10 cellular contexts compared by ENCODE assay signal in genomic region chr15:66404532-66404931, GRCh38. TPM values are rescaled to one million over a fixed set of nuclear protein-coding genes. Genes with fewer than 3 reads are reported as not detected.
DNase-seq lines count a peak whose midpoint lies in the region; ATAC-seq and TF ChIP-seq lines count a peak whose summit lies in the region.
"Had no signal": no experiment of that assay in that cellular context is flagged by ENCODE, and none has a peak within 500 bp of the region (broad histone marks: within the 10 kb centered on the region; RNA-seq: fewer than 3 reads in every experiment).

No MANE protein-coding gene starts in this region.

- TF ChIP-seq CTCF in DOHH2 (IDR thresholded peaks at IDR 0.05; ENCODE audit: low read depth, low read length, poor library complexity, severe bottlenecking) (no peak), HEK293 (tag by site-specific recombination; IDR thresholded peaks at IDR 0.05) (no peak), cardiac fibroblast (IDR thresholded peaks at IDR 0.05; ENCODE audit: low read depth, low read length) (peak; percentile 4), A673 (conservative IDR thresholded peaks at IDR 0.05; ENCODE audit: low read depth, low read length) (no peak)

- peaks cover 0 to 2% (median 0%) of the 10 kb centered on the region in 11 donors for H3K9me3 Mint-ChIP-seq in naive thymus-derived CD4-positive, alpha-beta T cell

- no peak overlapping the region for H3K4me3 ChIP-seq in DOHH2 (ENCODE audit: low read length)
- H3K4me3 ChIP-seq in HEK293 (ENCODE audit: low read depth, low read length): no peak overlapping the region
- H3K4me3 ChIP-seq in cardiac fibroblast (replicated peaks in 1 of 2; ENCODE audit: low read depth in 2 of 2, low read length in 2 of 2): no peak overlapping the region
- H3K4me3 ChIP-seq in naive thymus-derived CD4-positive, alpha-beta T cell (ENCODE audit: low read length): no peak overlapping the region
- H3K4me3 ChIP-seq in A673 (ENCODE audit: low read depth, low read length, poor library complexity, severe bottlenecking): no peak overlapping the region
- H3K4me3 ChIP-seq: colonic mucosa had no signal

- H3K27me3 ChIP-seq in DOHH2 (ENCODE audit: control insufficient read depth, low read length) (no peaks in the 10 kb centered on the region), A673 (replicated peaks; ENCODE audit: insufficient read depth, low read depth, low read length, poor library complexity) (no peaks in the 10 kb centered on the region)
- no peaks in the 10 kb centered on the region for H3K27me3 ChIP-seq in naive thymus-derived CD4-positive, alpha-beta T cell (ENCODE audit: control insufficient read depth in 2 of 2, insufficient read depth in 2 of 2, low read length in 2 of 2)
- H3K27me3 ChIP-seq: colonic mucosa had no signal

- intact Hi-C loops in naive thymus-derived CD4-positive, alpha-beta T cell (cut with micrococcal nuclease): loop anchor here in 1 of 2 donors (5.0 kb wide), 1 partner anchor 68 kb away; no protein-coding TSS in a partner anchor
- intact Hi-C loops in A673 (cut with micrococcal nuclease; ENCODE audit: unreplicated experiment): no loop called here

- peaks cover 23% of the 10 kb centered on the region for H3F3A ChIP-seq in DOHH2 (ENCODE audit: control insufficient read depth, insufficient read depth)

- peak overlapping the region; percentile 53 to 89 (median 82) for H3K4me3 Mint-ChIP-seq in naive thymus-derived CD4-positive, alpha-beta T cell

- no peaks in the 10 kb centered on the region for H3K9me2 ChIP-seq in DOHH2 (replicated peaks; ENCODE audit: control insufficient read depth, low read length)

- 0 out of 2 replicates have a peak overlapping the region, but pooled peaks have one; percentile 2 for H3K4me2 ChIP-seq in DOHH2 (ENCODE audit: low read length)

- DNase-seq in cardiac fibroblast (ENCODE audit: low read depth in 2 of 2): no peak
- no peak for DNase-seq in naive thymus-derived CD4-positive, alpha-beta T cell
- DNase-seq in A673 (ENCODE audit: low spot score): no peak
- DNase-seq in NCI-H2227 treated with DMSO at 0.1 percent for 48 hours (lab: John Stamatoyannopoulos, UW): no peak
- DNase-seq: colonic mucosa, glutamatergic neuron had no signal

- peaks cover 60 to 96% (median 90%) of the 10 kb centered on the region in 7 donors for H3K4me1 Mint-ChIP-seq in naive thymus-derived CD4-positive, alpha-beta T cell

- no peak for ATAC-seq in naive thymus-derived CD4-positive, alpha-beta T cell
- no peak for ATAC-seq in HG03025 (IDR thresholded peaks at IDR 0.05; ENCODE audit: low FRiP score, unreplicated experiment)
- ATAC-seq: HCT116 had no signal

- no peak overlapping the region for H3K27ac ChIP-seq in DOHH2 (ENCODE audit: low read depth, low read length)
- no peak overlapping the region for H3K27ac ChIP-seq in HEK293 (ENCODE audit: extremely low read depth, low read depth, low read length)
- H3K27ac ChIP-seq in naive thymus-derived CD4-positive, alpha-beta T cell (ENCODE audit: low read depth, low read length): peak overlapping the region; percentile 5
- no peak overlapping the region for H3K27ac ChIP-seq in A673 (ENCODE audit: low read depth, low read length, poor library complexity, severe bottlenecking)
- H3K27ac ChIP-seq: colonic mucosa had no signal

- no peaks in the 10 kb centered on the region for H3K27me3 Mint-ChIP-seq in naive thymus-derived CD4-positive, alpha-beta T cell

- BruUV-seq in A673 (replicated peaks; lab: Mats Ljungman, UMichigan): no TSS peak

- peaks cover 92% of the 10 kb centered on the region for H3K4me1 ChIP-seq in DOHH2 (ENCODE audit: control insufficient read depth, low read length)
- peaks cover 20% of the 10 kb centered on the region for H3K4me1 ChIP-seq in HEK293 (ENCODE audit: control insufficient read depth, insufficient read depth, low read length)
- H3K4me1 ChIP-seq in naive thymus-derived CD4-positive, alpha-beta T cell (ENCODE audit: control insufficient read depth in 2 of 2, insufficient read depth in 2 of 2, low read length in 2 of 2): peaks cover 20 to 75% of the 10 kb centered on the region in 2 donors
- peaks cover 39% of the 10 kb centered on the region for H3K4me1 ChIP-seq in A673 (ENCODE audit: insufficient read depth, low read length, poor library complexity, severe bottlenecking)
- H3K4me1 ChIP-seq: colonic mucosa had no signal

- POLR2A ChIA-PET in HEK293 (lab: Yijun Ruan, JAX): interaction anchor here (1.7 kb wide), 1 partner anchor 17 kb away, joined by 7 read pairs; the partner anchor contains the start of gene MAP2K1
- POLR2A ChIA-PET in naive thymus-derived CD4-positive, alpha-beta T cell (lab: Charles Lee): interaction anchor here (0.9 to 1.8 kb wide), 5 partner anchors 10 to 101 kb away, joined by 3 to 5 read pairs (median 3); partner anchors contain the start of genes MAP2K1, RPL4 and ZWILCH
- POLR2A ChIA-PET in A673 (lab: Charles Lee; ENCODE audit: low non-redundant PET): no interaction called here

- H3K79me2 ChIP-seq in DOHH2 (ENCODE audit: control insufficient read depth, low read length): peaks cover 100% of the 10 kb centered on the region

- CTCF ChIA-PET in HEK293 (lab: Yijun Ruan, JAX) (interaction anchor here (0.8 to 2.6 kb wide), 5 partner anchors 9 to 94 kb away, joined by 3 to 13 read pairs (median 5); no protein-coding TSS in a partner anchor), A673 (lab: Charles Lee) (no interaction called here)
- CTCF ChIA-PET in naive thymus-derived CD4-positive, alpha-beta T cell (lab: Charles Lee): interaction anchor here (1.0 to 1.2 kb wide), 2 partner anchors 13 to 67 kb away, joined by 3 read pairs; no protein-coding TSS in a partner anchor

- H4K20me1 ChIP-seq in DOHH2 (ENCODE audit: control insufficient read depth, insufficient read depth, low read depth, low read length): peaks cover 39% of the 10 kb centered on the region

- H3K36me3 ChIP-seq in DOHH2 (ENCODE audit: control insufficient read depth, low read length) (peaks cover 13% of the 10 kb centered on the region), HEK293 (ENCODE audit: control insufficient read depth in 2 of 2, insufficient read depth in 1 of 2, low read length in 2 of 2) (no peaks in the 10 kb centered on the region; a peak in 1 of 3 replicates), A673 (ENCODE audit: insufficient read depth, low read length, poor library complexity, severe bottlenecking) (no peaks in the 10 kb centered on the region)
- H3K36me3 ChIP-seq in naive thymus-derived CD4-positive, alpha-beta T cell (ENCODE audit: control insufficient read depth in 2 of 3, insufficient read depth in 3 of 3, low read length in 3 of 3): no peaks in the 10 kb centered on the region
- H3K36me3 ChIP-seq: colonic mucosa had no signal

- peaks cover 0 to 23% (median 0%) of the 10 kb centered on the region in 5 donors for H3K36me3 Mint-ChIP-seq in naive thymus-derived CD4-positive, alpha-beta T cell

- H3K9me3 ChIP-seq in DOHH2 (ENCODE audit: control insufficient read depth, insufficient read depth, low read length) (no peaks in the 10 kb centered on the region), HEK293 (ENCODE audit: control insufficient read depth, insufficient read depth, low read depth, low read length) (no peaks in the 10 kb centered on the region), A673 (ENCODE audit: low read depth, low read length, poor library complexity, severe bottlenecking) (no peaks in the 10 kb centered on the region)
- no peaks in the 10 kb centered on the region for H3K9me3 ChIP-seq in naive thymus-derived CD4-positive, alpha-beta T cell (ENCODE audit: control insufficient read depth in 2 of 3, low read length in 3 of 3)
- H3K9me3 ChIP-seq: colonic mucosa had no signal

- H3K27ac Mint-ChIP-seq in naive thymus-derived CD4-positive, alpha-beta T cell: peak overlapping the region; percentile 10 to 95 (median 67)

TF ChIP-seq in HEK293, 187 proteins besides CTCF, POLR2A, EP300 and RAD21:
- TF ChIP-seq SCRT2 (tag by site-specific recombination; IDR thresholded peaks at IDR 0.05): peak; percentile 77
- TF ChIP-seq ZNF404 (tag by site-specific recombination; IDR thresholded peaks at IDR 0.05): no peak

RNA-seq across cellular contexts. Expression of gene MAP2K1, which starts 17.8 kb away (rescaled TPM):
- 10 to 100 TPM; 37.7 to 97.2 (median 47.5) TPM for total RNA-seq in naive thymus-derived CD4-positive, alpha-beta T cell
- polyA plus RNA-seq in naive thymus-derived CD4-positive, alpha-beta T cell: 10 to 100 TPM; 37.2 to 45.0 TPM
- total RNA-seq in A673 (2021): 53.4 and 56.8 TPM in 2 replicates

RNA-seq across cellular contexts. Expression of gene TIPIN, which starts 48.0 kb away (rescaled TPM):
- total RNA-seq in naive thymus-derived CD4-positive, alpha-beta T cell: 10 to 100 TPM in 2 of 5 experiments, 1 to 10 TPM in 3; 3.8 to 28.2 (median 9.9) TPM
- polyA plus RNA-seq in naive thymus-derived CD4-positive, alpha-beta T cell: 10 to 100 TPM in 1 of 2 donors, 1 to 10 TPM in 1; 6.1 to 11.1 TPM
- total RNA-seq in A673 (2021): 37.7 and 42.1 TPM in 2 replicates
